ENCODE assay signal across 18 cellular contexts in genomic region chr19:4291200-4291732, GRCh38. TPM values are rescaled to one million over a fixed set of nuclear protein-coding genes. Genes with fewer than 3 reads are reported as not detected.
A peak's percentile ranks its signal among the peaks of the same experiment; 100 is the strongest.
DNase-seq lines count a peak whose midpoint lies in the region; ATAC-seq and TF ChIP-seq lines count a peak whose summit lies in the region.
"Had no signal": no experiment of that assay in that cellular context is flagged by ENCODE, and none has a peak within 500 bp of the region (broad histone marks: within the 10 kb centered on the region; RNA-seq: fewer than 3 reads in every experiment).

No MANE protein-coding gene starts in this region.

- DNase-seq in SK-N-SH = peak; percentile 69
- peak; percentile 35 for DNase-seq in Karpas-422
- no peak for DNase-seq in glutamatergic neuron
- DNase-seq in trophoblast cell = no peak
- DNase-seq in central memory CD4-positive, alpha-beta T cell = no peak
- DNase-seq in HCEC 1CT = no peak
- DNase-seq: BE2C; Caco-2; CD8-positive, alpha-beta memory T cell; DND-41; GDM1 had no signal

- H2AFZ ChIP-seq in SK-N-SH (ENCODE audit: low read depth) = no peak overlapping the region
- no peak overlapping the region for H2AFZ ChIP-seq in Karpas-422 (ENCODE audit: low read length)
- no peak overlapping the region for H2AFZ ChIP-seq in trophoblast cell (ENCODE audit: insufficient read depth, low read length, poor library complexity)

- no peak overlapping the region for H3K4me2 ChIP-seq in SK-N-SH
- H3K4me2 ChIP-seq in Karpas-422 (ENCODE audit: low read depth, low read length, poor library complexity, severe bottlenecking) = no peak overlapping the region
- H3K4me2 ChIP-seq in trophoblast cell (ENCODE audit: low read length) = no peak overlapping the region
- H3K4me2 ChIP-seq: A549 had no signal

- no peaks in the 10 kb centered on the region for H3K79me2 ChIP-seq in SK-N-SH (ENCODE audit: insufficient read depth)
- no peaks in the 10 kb centered on the region for H3K79me2 ChIP-seq in Karpas-422 (ENCODE audit: low read length)
- no peaks in the 10 kb centered on the region for H3K79me2 ChIP-seq in trophoblast cell (ENCODE audit: control insufficient read depth, insufficient read depth, low read length, poor library complexity)

- no peak overlapping the region for H3K4ac ChIP-seq in trophoblast cell (ENCODE audit: low read depth, low read length)

- CTCF ChIA-PET in SK-N-SH (lab: Yijun Ruan, JAX) = interaction anchor here (1.3 to 2.7 kb wide), 3 partner anchors 14 to 61 kb away, joined by 3 to 20 read pairs (median 3); no protein-coding TSS in a partner anchor

- peaks cover 0 to 11% of the 10 kb centered on the region in 2 experiments; a peak in 1 of 4 replicates for H3K4me1 ChIP-seq in SK-N-SH (ENCODE audit: control insufficient read depth in 1 of 2, insufficient read depth in 2 of 2, low read depth in 1 of 2, low read length in 1 of 2)
- H3K4me1 ChIP-seq in Karpas-422 (ENCODE audit: low read length) = peaks cover 1% of the 10 kb centered on the region
- H3K4me1 ChIP-seq in trophoblast cell (ENCODE audit: control insufficient read depth in 1 of 2, insufficient read depth in 2 of 2, low read length in 2 of 2) = no peaks in the 10 kb centered on the region
- H3K4me1 ChIP-seq: A549, Caco-2 had no signal

- no peaks in the 10 kb centered on the region for H3K9me2 ChIP-seq in SK-N-SH
- H3K9me2 ChIP-seq in Karpas-422 (replicated peaks; ENCODE audit: insufficient read depth, low read length) = no peaks in the 10 kb centered on the region

- H3K9me3 ChIP-seq in SK-N-SH (no peaks in the 10 kb centered on the region), Karpas-422 (ENCODE audit: low read length) (no peaks in the 10 kb centered on the region), trophoblast cell (ENCODE audit: insufficient read depth, low read depth, low read length) (peaks cover 3% of the 10 kb centered on the region)
- H3K9me3 ChIP-seq: A549, BE2C, Caco-2 had no signal

- H3K36me3 Mint-ChIP-seq in glutamatergic neuron (ENCODE audit: unreplicated experiment) = no peaks in the 10 kb centered on the region
- H3K36me3 Mint-ChIP-seq: CD14-positive monocyte had no signal

- TF ChIP-seq CTCF in SK-N-SH (IDR thresholded peaks at IDR 0.05) (no peak), glutamatergic neuron (IDR thresholded peaks at IDR 0.05; ENCODE audit: partially characterized antibody, unreplicated experiment) (no peak)

- no peaks in the 10 kb centered on the region for H3K36me3 ChIP-seq in SK-N-SH (replicated peaks in 1 of 2; ENCODE audit: control insufficient read depth in 1 of 2, insufficient read depth in 2 of 2, low read length in 1 of 2)
- no peaks in the 10 kb centered on the region for H3K36me3 ChIP-seq in Karpas-422 (ENCODE audit: insufficient read depth, low read length)
- H3K36me3 ChIP-seq in trophoblast cell (ENCODE audit: control insufficient read depth in 1 of 2, insufficient read depth in 2 of 2, low read length in 2 of 2) = no peaks in the 10 kb centered on the region

- H3K4me1 Mint-ChIP-seq in glutamatergic neuron (ENCODE audit: low read depth, unreplicated experiment) = peaks cover 5% of the 10 kb centered on the region
- H3K4me1 Mint-ChIP-seq: CD14-positive monocyte; CD8-positive, alpha-beta memory T cell had no signal

- ATAC-seq in SK-N-SH treated with all-trans-retinoic acid at 6 μM for 48 hours = no peak
- ATAC-seq: A549, HCT116 had no signal

- H3K23ac ChIP-seq in trophoblast cell (ENCODE audit: low read length) = no peak overlapping the region

- no peaks in the 10 kb centered on the region for H3F3A ChIP-seq in SK-N-SH (replicated peaks; ENCODE audit: insufficient read depth)

- POLR2A ChIA-PET in SK-N-SH (lab: Yijun Ruan, JAX) = interaction anchor here (0.6 to 1.4 kb wide), 5 partner anchors 10 to 81 kb away, joined by 3 to 5 read pairs (median 3); partner anchors contain the start of gene MPND

- no peak overlapping the region for H3K9ac ChIP-seq in SK-N-SH
- H3K9ac ChIP-seq in Karpas-422 (ENCODE audit: low read length) = no peak overlapping the region
- H3K9ac ChIP-seq in trophoblast cell (ENCODE audit: low read length) = no peak overlapping the region

- H3K27me3 ChIP-seq in SK-N-SH (ENCODE audit: insufficient read depth) = no peaks in the 10 kb centered on the region
- no peaks in the 10 kb centered on the region for H3K27me3 ChIP-seq in Karpas-422 (ENCODE audit: low read length)
- no peaks in the 10 kb centered on the region for H3K27me3 ChIP-seq in trophoblast cell (ENCODE audit: insufficient read depth, low read length)
- H3K27me3 ChIP-seq: BE2C had no signal

- WGBS in SK-N-SH (ENCODE audit: low lambda C conversion rate) = 61% methylated on average over 8 of the region's 8 CpGs
- no CpG with 5 or more reads among the region's 8 CpGs for WGBS in trophoblast cell (ENCODE audit: extremely low coverage, insufficient coverage, insufficient read length)

- no peaks in the 10 kb centered on the region for H4K20me1 ChIP-seq in SK-N-SH (ENCODE audit: insufficient read depth)
- H4K20me1 ChIP-seq in Karpas-422 (ENCODE audit: insufficient read depth, low read depth, low read length) = no peaks in the 10 kb centered on the region

- H3K9me3 Mint-ChIP-seq in glutamatergic neuron (ENCODE audit: unreplicated experiment) = peaks cover 4% of the 10 kb centered on the region
- H3K9me3 Mint-ChIP-seq: CD14-positive monocyte; CD8-positive, alpha-beta memory T cell had no signal

- no peak for TF ChIP-seq EP300 in SK-N-SH (IDR thresholded peaks at IDR 0.05; ENCODE audit: borderline replicate concordance in 1 of 2, low read depth in 1 of 2, low read length in 1 of 2)

- TF ChIP-seq RAD21 in SK-N-SH (IDR thresholded peaks at IDR 0.05; ENCODE audit: low read length) = no peak

- no peak overlapping the region for H2BK5ac ChIP-seq in trophoblast cell (ENCODE audit: low read depth, low read length, poor library complexity)

- H2BK120ac ChIP-seq in trophoblast cell (ENCODE audit: insufficient read depth, low read length, poor library complexity) = no peak overlapping the region

- H4K12ac ChIP-seq in trophoblast cell (ENCODE audit: low read depth, low read length) = no peak overlapping the region

- no peak overlapping the region for H4K8ac ChIP-seq in trophoblast cell (ENCODE audit: low read depth, low read length)

- H2AK5ac ChIP-seq in trophoblast cell (ENCODE audit: low read length) = no peak overlapping the region

- peak overlapping the region; percentile 64 for H3K4me3 Mint-ChIP-seq in glutamatergic neuron (ENCODE audit: unreplicated experiment)
- H3K4me3 Mint-ChIP-seq: CD14-positive monocyte; CD8-positive, alpha-beta memory T cell had no signal

- H3K27ac Mint-ChIP-seq in glutamatergic neuron (ENCODE audit: unreplicated experiment) = peak overlapping the region; percentile 48
- H3K27ac Mint-ChIP-seq: CD8-positive, alpha-beta memory T cell had no signal

- H4K91ac ChIP-seq in trophoblast cell (ENCODE audit: low read depth, low read length) = no peak overlapping the region

- peaks cover 4% of the 10 kb centered on the region for H3K27me3 Mint-ChIP-seq in glutamatergic neuron (ENCODE audit: unreplicated experiment)

- H3K79me1 ChIP-seq in trophoblast cell (ENCODE audit: low read length) = no peaks in the 10 kb centered on the region

- no peak overlapping the region for H3K18ac ChIP-seq in trophoblast cell (ENCODE audit: low read length)

- H3K27ac ChIP-seq in SK-N-SH (ENCODE audit: low read depth in 2 of 2, low read length in 1 of 2) (no peak overlapping the region; a peak in 1 of 4 replicates), Karpas-422 (ENCODE audit: low read length) (no peak overlapping the region), trophoblast cell (ENCODE audit: low read depth, low read length) (no peak overlapping the region)
- H3K27ac ChIP-seq: A549, HL-60 had no signal

- H3K4me3 ChIP-seq in SK-N-SH (ENCODE audit: low read depth in 2 of 2, low read length in 1 of 2) (no peak overlapping the region), Karpas-422 (ENCODE audit: low read length) (no peak overlapping the region), trophoblast cell (ENCODE audit: low read depth, low read length) (no peak overlapping the region)
- H3K4me3 ChIP-seq: A549 had no signal

- H2BK12ac ChIP-seq in trophoblast cell (ENCODE audit: low read length) = no peak overlapping the region

- no peak overlapping the region for H3K14ac ChIP-seq in trophoblast cell (ENCODE audit: low read length)

TF ChIP-seq in SK-N-SH, 30 proteins besides CTCF, POLR2A, EP300 and RAD21 (continues in another document):
- no peak for TF ChIP-seq GATA2 (CRISPR knock-in tag; IDR thresholded peaks at IDR 0.05)

RNA-seq across cellular contexts. Expression of gene TMIGD2, which starts 10.9 kb away (rescaled TPM):
- 0.06 TPM in 1 of 2 replicates, not detected in the other for polyA plus RNA-seq in SK-N-SH (2012; rRNA removed)
- polyA plus RNA-seq in SK-N-SH (2012; cell fraction: cytosol; rRNA removed) = 0.03 and 0.21 TPM in 2 replicates
- polyA plus RNA-seq in SK-N-SH (2012; cell fraction: nucleus; rRNA removed) = not detected in 2 replicates
- total RNA-seq in Karpas-422 (2014; rRNA removed; shearing (Covaris generic); ENCODE audit: low replicate concordance) = not detected in 2 replicates
- total RNA-seq in glutamatergic neuron (ENCODE audit: unreplicated experiment) = not detected
- 0.89 and 1.2 TPM in 2 replicates for polyA plus RNA-seq in trophoblast cell (2013)
- total RNA-seq: Caco-2, H4 had no signal
- polyA plus RNA-seq: A549, AG04450 had no signal

RNA-seq across cellular contexts. Expression of gene SHD, which starts 12.2 kb away (rescaled TPM):
- 3.1 and 6.9 TPM in 2 replicates for polyA plus RNA-seq in SK-N-SH (2012; rRNA removed)
- 3.0 and 7.6 TPM in 2 replicates for polyA plus RNA-seq in SK-N-SH (2012; cell fraction: cytosol; rRNA removed)
- 8.5 and 32.8 TPM in 2 replicates for polyA plus RNA-seq in SK-N-SH (2012; cell fraction: nucleus; rRNA removed)
- total RNA-seq in Karpas-422 (2014; rRNA removed; shearing (Covaris generic); ENCODE audit: low replicate concordance) = 0.61 TPM in 1 of 2 replicates, not detected in the other
- total RNA-seq in glutamatergic neuron (ENCODE audit: unreplicated experiment) = 254 TPM
- 4.4 and 5.7 TPM in 2 replicates for polyA plus RNA-seq in trophoblast cell (2013)
- total RNA-seq: CD8-positive, alpha-beta memory T cell; H4 had no signal
- polyA plus RNA-seq: AG04450; CD14-positive monocyte; CD8-positive, alpha-beta memory T cell had no signal

RNA-seq across cellular contexts. Expression of gene FSD1, which starts 13.1 kb away (rescaled TPM):
- 46.7 and 49.0 TPM in 2 replicates for polyA plus RNA-seq in SK-N-SH (2012; rRNA removed)
- 18.6 and 33.9 TPM in 2 replicates for polyA plus RNA-seq in SK-N-SH (2012; cell fraction: cytosol; rRNA removed)
- polyA plus RNA-seq in SK-N-SH (2012; cell fraction: nucleus; rRNA removed) = 90.3 and 101 TPM in 2 replicates
- not detected in 2 replicates for total RNA-seq in Karpas-422 (2014; rRNA removed; shearing (Covaris generic); ENCODE audit: low replicate concordance)
- total RNA-seq in glutamatergic neuron (ENCODE audit: unreplicated experiment) = 156 TPM
- 8.7 TPM in 2 replicates for polyA plus RNA-seq in trophoblast cell (2013)
- polyA plus RNA-seq: CD14-positive monocyte had no signal

RNA-seq across cellular contexts. Expression of gene YJU2, which starts 44.4 kb away (rescaled TPM):
- 25.3 and 29.0 TPM in 2 replicates for polyA plus RNA-seq in SK-N-SH (2012; rRNA removed)
- polyA plus RNA-seq in SK-N-SH (2012; cell fraction: cytosol; rRNA removed) = 19.2 and 22.0 TPM in 2 replicates
- polyA plus RNA-seq in SK-N-SH (2012; cell fraction: nucleus; rRNA removed) = 18.9 and 21.1 TPM in 2 replicates
- total RNA-seq in Karpas-422 (2014; rRNA removed; shearing (Covaris generic); ENCODE audit: low replicate concordance) = 5.6 and 16.7 TPM in 2 replicates
- 18.7 TPM for total RNA-seq in glutamatergic neuron (ENCODE audit: unreplicated experiment)
- polyA plus RNA-seq in trophoblast cell (2013) = 16.3 and 17.4 TPM in 2 replicates

RNA-seq across cellular contexts. Expression of gene STAP2, which starts 47.4 kb away (rescaled TPM):
- polyA plus RNA-seq in SK-N-SH (2012; rRNA removed) = 6.0 and 7.6 TPM in 2 replicates
- polyA plus RNA-seq in SK-N-SH (2012; cell fraction: cytosol; rRNA removed) = 2.8 and 2.9 TPM in 2 replicates
- 5.6 and 6.1 TPM in 2 replicates for polyA plus RNA-seq in SK-N-SH (2012; cell fraction: nucleus; rRNA removed)
- total RNA-seq in Karpas-422 (2014; rRNA removed; shearing (Covaris generic); ENCODE audit: low replicate concordance) = 0.43 and 0.86 TPM in 2 replicates
- 18.1 TPM for total RNA-seq in glutamatergic neuron (ENCODE audit: unreplicated experiment)
- 41.8 and 46.1 TPM in 2 replicates for polyA plus RNA-seq in trophoblast cell (2013)

Comparison
In these comparisons a context has a peak if more than half of its experiments do, and no peak if none do; other contexts are left out.
1. DNase-seq: peak in SK-N-SH (single experiment) and Karpas-422 (single experiment); none in glutamatergic neuron (single experiment), trophoblast cell (0 of 2), central memory CD4-positive, alpha-beta T cell (single experiment) and HCEC 1CT (single experiment).
2. RNA of gene SHD, which starts 12.2 kb away (total RNA-seq): 254 TPM in glutamatergic neuron (single experiment); 0.61 TPM in Karpas-422; every median in the first group is over 100 times any median in the second.
3. RNA of gene FSD1, which starts 13.1 kb away (total RNA-seq): 156 TPM in glutamatergic neuron (single experiment); not detected in Karpas-422; every median in the first group is over 100 times any median in the second.